7 cellular contexts compared by ENCODE assay signal in genomic region chr4:113684534-113685091, GRCh38.
DNase-seq lines count a peak whose midpoint lies in the region; ATAC-seq and TF ChIP-seq lines count a peak whose summit lies in the region.

No MANE protein-coding gene starts in this region.

- H3K36me3 ChIP-seq in breast epithelium (no peaks in the 10 kb centered on the region), tibial artery (no peaks in the 10 kb centered on the region)

- H3K4me3 ChIP-seq in breast epithelium (no peak overlapping the region), tibial artery (no peak overlapping the region)

- TF ChIP-seq POLR2A in breast epithelium (IDR thresholded peaks at IDR 0.05) = no peak

- H3K9me3 ChIP-seq in breast epithelium = no peaks in the 10 kb centered on the region
- no peaks in the 10 kb centered on the region for H3K9me3 ChIP-seq in tibial artery

- intact Hi-C loops in breast epithelium (cut with DNase I; ENCODE audit: low total_unique reads) = no loop called here
- intact Hi-C loops in tibial artery (cut with DNase I; ENCODE audit: low total_unique reads) = loop anchor here (2.0 kb wide), 1 partner anchor 76 kb away; the partner anchor contains the start of gene CAMK2D

- ATAC-seq in left lobe of liver (peak; percentile 99), esophagus mucosa (no peak)

- DNase-seq in NCI-H69 (lab: John Stamatoyannopoulos, UW) (peak; percentile 73), breast epithelium (ENCODE audit: low spot score in 2 of 2) (peak in 1 of 2 donors; percentile 25), left lobe of liver (ENCODE audit: low spot score) (peak; percentile 70), tibial artery (peak; percentile 51 to 86), NCI-H774 (lab: John Stamatoyannopoulos, UW) (no peak)

- H3K4me1 ChIP-seq in breast epithelium (peaks cover 0 to 5% of the 10 kb centered on the region in 2 donors), tibial artery (peaks cover 0 to 69% (median 17%) of the 10 kb centered on the region in 4 donors)

- H3K27ac ChIP-seq in breast epithelium (peak overlapping the region; percentile 59 to 64), tibial artery (peak overlapping the region; percentile 54 to 69)

- TF ChIP-seq CTCF in GM12873 (IDR thresholded peaks at IDR 0.05; ENCODE audit: insufficient read depth, low read depth, low read length, missing control alignments) (peak; percentile 25), breast epithelium (IDR thresholded peaks at IDR 0.05) (no peak), tibial artery (IDR thresholded peaks at IDR 0.05) (peak; percentile 37 to 55)

- H3K27me3 ChIP-seq in breast epithelium (no peaks in the 10 kb centered on the region), tibial artery (no peaks in the 10 kb centered on the region)

Comparison
In these comparisons a context has a peak if more than half of its experiments do, and no peak if none do; other contexts are left out.
1. CTCF ChIP-seq: peak in GM12873 (single experiment) and tibial artery (2 of 2); none in breast epithelium (0 of 3).